ENCODE assay signal across 29 cellular contexts in genomic region chr16:75258807-75259141, GRCh38. TPM values are rescaled to one million over a fixed set of nuclear protein-coding genes. Genes with fewer than 3 reads are reported as not detected.
DNase-seq lines count a peak whose midpoint lies in the region; ATAC-seq and TF ChIP-seq lines count a peak whose summit lies in the region.
"Had no signal": no experiment of that assay in that cellular context is flagged by ENCODE, and none has a peak within 500 bp of the region (broad histone marks: within the 10 kb centered on the region; RNA-seq: fewer than 3 reads in every experiment).

No MANE protein-coding gene starts in this region.

- H3K36me3 ChIP-seq in mammary epithelial cell (ENCODE audit: insufficient read depth, low read length) (peaks cover 1% of the 10 kb centered on the region), breast epithelium (no peaks in the 10 kb centered on the region)
- H3K36me3 ChIP-seq: neutrophil, tibial nerve had no signal

- intact Hi-C loops in mammary epithelial cell (cut with micrococcal nuclease) = no loop called here
- intact Hi-C loops in breast epithelium (cut with DNase I; ENCODE audit: low total_unique reads) = loop anchor here (10.0 kb wide), 1 partner anchor 126 kb away; no protein-coding TSS in a partner anchor

- CTCF ChIA-PET in mammary epithelial cell (lab: Charles Lee; ENCODE audit: low non-redundant PET) = interaction anchor here (0.8 kb wide), 1 partner anchor 8 kb away, joined by 3 read pairs; no protein-coding TSS in a partner anchor

- H3K4me1 ChIP-seq in mammary epithelial cell (ENCODE audit: insufficient read depth, low read length) (peaks cover 61% of the 10 kb centered on the region), breast epithelium (peaks cover 35 to 40% of the 10 kb centered on the region in 2 donors)

- no peak for ATAC-seq in stimulated activated memory B cell treated with anti-CD40 and anti-IgM and Interleukin-4, amounts not matched to agents 10 μg/mL and 1 μg/mL and 100 μg/mL, for 72 hours
- ATAC-seq in HG02973 (IDR thresholded peaks at IDR 0.05; ENCODE audit: unreplicated experiment) = no peak
- no peak for ATAC-seq in HG03432 (IDR thresholded peaks at IDR 0.05; ENCODE audit: unreplicated experiment)
- ATAC-seq: esophagus mucosa had no signal

- H3K4me2 ChIP-seq in mammary epithelial cell (ENCODE audit: insufficient read depth, low read depth, low read length) = peak overlapping the region; percentile 7

- H3K4me3 Mint-ChIP-seq in chondrocyte (ENCODE audit: unreplicated experiment) = no peak overlapping the region
- peak overlapping the region; percentile 65 for H3K4me3 Mint-ChIP-seq in neural crest cell
- H3K4me3 Mint-ChIP-seq in stimulated activated memory B cell treated with anti-CD40 and anti-IgM and Interleukin-4, amounts not matched to agents 10 μg/mL and 1 μg/mL and 100 μg/mL, for 72 hours = no peak overlapping the region
- H3K4me3 Mint-ChIP-seq: activated naive CD4-positive, alpha-beta T cell treated with anti-CD3 and anti-CD28 coated beads for 36 hours; activated T-cell treated with anti-CD3 and anti-CD28 coated beads, Interleukin-2, amount 50 U/mL, for 24 hours had no signal

- 42% methylated on average over 5 of the region's 6 CpGs for WGBS in mammary epithelial cell (ENCODE audit: low coverage, missing lambda C conversion rate)

- H3K27ac ChIP-seq in mammary epithelial cell (ENCODE audit: insufficient read depth, low read depth, low read length) = no peak overlapping the region
- H3K27ac ChIP-seq in breast epithelium = no peak overlapping the region
- H3K27ac ChIP-seq: HL-60, neutrophil had no signal

- H3K27ac Mint-ChIP-seq in chondrocyte (ENCODE audit: unreplicated experiment) = peak overlapping the region; percentile 92
- H3K27ac Mint-ChIP-seq in neural crest cell (ENCODE audit: unreplicated experiment) = no peak overlapping the region
- no peak overlapping the region for H3K27ac Mint-ChIP-seq in stimulated activated memory B cell treated with anti-CD40 and anti-IgM and Interleukin-4, amounts not matched to agents 10 μg/mL and 1 μg/mL and 100 μg/mL, for 72 hours
- H3K27ac Mint-ChIP-seq: activated naive CD4-positive, alpha-beta T cell treated with anti-CD3 and anti-CD28 coated beads for 36 hours; activated T-cell treated with anti-CD3 and anti-CD28 coated beads, Interleukin-2, amount 50 U/mL, for 24 hours had no signal

- no peak for TF ChIP-seq POLR2A in breast epithelium (IDR thresholded peaks at IDR 0.05)

- DNase-seq in mammary epithelial cell (no peak), breast epithelium (ENCODE audit: low spot score in 2 of 2) (no peak), chondrocyte (ENCODE audit: low spot score) (no peak), neural crest cell (ENCODE audit: low read depth, low spot score) (no peak), NCI-H1092 treated with DMSO at 0.1 percent for 48 hours (lab: John Stamatoyannopoulos, UW) (no peak)
- DNase-seq: activated CD4-positive, alpha-beta T cell treated with anti-CD3 and anti-CD28 coated beads for 1 hour; activated naive CD4-positive, alpha-beta T cell treated with anti-CD3 and anti-CD28 coated beads for 36 hours; activated T-cell treated with anti-CD3 and anti-CD28 coated beads, Interleukin-2, amount 50 U/mL, for 24 hours; anterior cingulate cortex; Caco-2; hypothalamus; NCI-H1436; NCI-H526 treated with DMSO at 0.1 percent for 48 hours; SHP77 treated with DMSO at 0.1 percent for 48 hours; stimulated activated CD4-positive, alpha-beta T cell treated with anti-CD3 and anti-CD28 coated beads, Interleukin-2, amount 100 ng/mL, for 48 hours; stimulated activated naive CD4-positive, alpha-beta T cell treated with Interleukin-2 at 50 U/mL for 16 hours had no signal

- H3K4me3 ChIP-seq in mammary epithelial cell (replicated peaks in 1 of 3; ENCODE audit: insufficient read depth in 1 of 3, low read depth in 2 of 3, low read length in 3 of 3) (no peak overlapping the region), breast epithelium (no peak overlapping the region)
- H3K4me3 ChIP-seq: tibial nerve had no signal

- no TSS peak for BruUV-seq in mammary epithelial cell (replicated peaks; lab: Mats Ljungman, UMichigan)

- H3K36me3 Mint-ChIP-seq in chondrocyte (ENCODE audit: low read depth) (no peaks in the 10 kb centered on the region), neural crest cell (ENCODE audit: low read depth) (no peaks in the 10 kb centered on the region)
- no peaks in the 10 kb centered on the region for H3K36me3 Mint-ChIP-seq in stimulated activated memory B cell treated with anti-CD40 and anti-IgM and Interleukin-4, amounts not matched to agents 10 μg/mL and 1 μg/mL and 100 μg/mL, for 72 hours

- in situ Hi-C loops in mammary epithelial cell (cut with MboI; ENCODE audit: low sequenced_read_pairs in 2 of 2) = no loop called here

- H3K27me3 Mint-ChIP-seq in chondrocyte (ENCODE audit: low read depth) (no peaks in the 10 kb centered on the region), neural crest cell (ENCODE audit: low read depth) (no peaks in the 10 kb centered on the region)
- peaks cover 91% of the 10 kb centered on the region for H3K27me3 Mint-ChIP-seq in stimulated activated memory B cell treated with anti-CD40 and anti-IgM and Interleukin-4, amounts not matched to agents 10 μg/mL and 1 μg/mL and 100 μg/mL, for 72 hours

- H3K9me3 ChIP-seq in mammary epithelial cell (replicated peaks; ENCODE audit: insufficient read depth, low read length) (no peaks in the 10 kb centered on the region), breast epithelium (no peaks in the 10 kb centered on the region)
- H3K9me3 ChIP-seq: Caco-2, neutrophil, tibial nerve had no signal

- H3K27me3 ChIP-seq in mammary epithelial cell (ENCODE audit: insufficient read depth, low read length) (no peaks in the 10 kb centered on the region), breast epithelium (no peaks in the 10 kb centered on the region)
- H3K27me3 ChIP-seq: tibial nerve had no signal

- TF ChIP-seq CTCF in mammary epithelial cell (conservative IDR thresholded peaks at IDR 0.05 in 1 of 2, IDR thresholded peaks at IDR 0.05 in 1 of 2; ENCODE audit: extremely low read depth in 1 of 2, insufficient read depth in 1 of 2, low read depth in 1 of 2, low read length in 2 of 2) (no peak), breast epithelium (IDR thresholded peaks at IDR 0.05) (no peak), chondrocyte (IDR thresholded peaks at IDR 0.05) (no peak), neural crest cell (conservative IDR thresholded peaks at IDR 0.05) (no peak)

- H3K9me3 Mint-ChIP-seq in chondrocyte (ENCODE audit: low read depth) (no peaks in the 10 kb centered on the region), neural crest cell (no peaks in the 10 kb centered on the region)
- no peaks in the 10 kb centered on the region for H3K9me3 Mint-ChIP-seq in stimulated activated memory B cell treated with anti-CD40 and anti-IgM and Interleukin-4, amounts not matched to agents 10 μg/mL and 1 μg/mL and 100 μg/mL, for 72 hours
- H3K9me3 Mint-ChIP-seq: activated naive CD4-positive, alpha-beta T cell treated with anti-CD3 and anti-CD28 coated beads for 36 hours; activated T-cell treated with anti-CD3 and anti-CD28 coated beads, Interleukin-2, amount 50 U/mL, for 24 hours had no signal

- H2AFZ ChIP-seq in mammary epithelial cell (ENCODE audit: low read depth, low read length) = no peak overlapping the region

- H4K20me1 ChIP-seq in mammary epithelial cell (ENCODE audit: insufficient read depth, low read length) = peaks cover 3% of the 10 kb centered on the region

- H3K4me1 Mint-ChIP-seq in chondrocyte (ENCODE audit: low read depth) (peaks cover 91% of the 10 kb centered on the region), neural crest cell (peaks cover 47% of the 10 kb centered on the region)
- H3K4me1 Mint-ChIP-seq in stimulated activated memory B cell treated with anti-CD40 and anti-IgM and Interleukin-4, amounts not matched to agents 10 μg/mL and 1 μg/mL and 100 μg/mL, for 72 hours = peaks cover 3% of the 10 kb centered on the region

- dilution Hi-C loops in mammary epithelial cell (cut with HindIII; ENCODE audit: low sequenced_read_pairs) = no loop called here

- no peak overlapping the region for H3K9ac ChIP-seq in mammary epithelial cell (ENCODE audit: insufficient read depth, low read length)

- peaks cover 98% of the 10 kb centered on the region for H3K79me2 ChIP-seq in mammary epithelial cell (ENCODE audit: insufficient read depth, low read length)

RNA-seq across cellular contexts. Expression of gene BCAR1, which starts 7.3 kb away (rescaled TPM):
- 100 to 1,000 TPM in 1 of 2 donors, 10 to 100 TPM in 1; 58.0 to 103 TPM for total RNA-seq in mammary epithelial cell
- 46.8 TPM for polyA plus RNA-seq in mammary epithelial cell
- polyA minus RNA-seq in mammary epithelial cell = 19.5 TPM
- 10 to 100 TPM; 13.6 to 38.7 (median 32.9) TPM for total RNA-seq in breast epithelium
- total RNA-seq in chondrocyte = 125 to 140 TPM (median 125 TPM) in 3 replicates
- total RNA-seq in neural crest cell = 63.8 and 64.0 TPM in 2 replicates

RNA-seq across cellular contexts. Expression of gene CTRB1, which starts 40.0 kb away (rescaled TPM):
- total RNA-seq in mammary epithelial cell = not detected
- polyA plus RNA-seq in mammary epithelial cell = not detected
- not detected for polyA minus RNA-seq in mammary epithelial cell
- total RNA-seq in breast epithelium = not detected
- total RNA-seq in chondrocyte = not detected in 3 replicates
- not detected in 2 replicates for total RNA-seq in neural crest cell
- total RNA-seq: A673; activated naive CD4-positive, alpha-beta T cell treated with anti-CD3 and anti-CD28 coated beads for 36 hours; Caco-2; frontal cortex; liver; OCI-LY7; renal cortical epithelial cell had no signal
- polyA plus RNA-seq: BJ, liver had no signal

RNA-seq across cellular contexts. Expression of gene CTRB2, which starts 51.8 kb away (rescaled TPM):
- not detected for total RNA-seq in mammary epithelial cell
- not detected for polyA plus RNA-seq in mammary epithelial cell
- not detected for polyA minus RNA-seq in mammary epithelial cell
- not detected for total RNA-seq in breast epithelium
- not detected in 3 replicates for total RNA-seq in chondrocyte
- total RNA-seq in neural crest cell = not detected in 2 replicates
- total RNA-seq: A673; activated naive CD4-positive, alpha-beta T cell treated with anti-CD3 and anti-CD28 coated beads for 36 hours; Caco-2; esophagus mucosa; frontal cortex; OCI-LY7; renal cortical epithelial cell had no signal
- polyA plus RNA-seq: BJ had no signal
